1 cellular context compared by ENCODE assay signal in the genomic region with DNA sequence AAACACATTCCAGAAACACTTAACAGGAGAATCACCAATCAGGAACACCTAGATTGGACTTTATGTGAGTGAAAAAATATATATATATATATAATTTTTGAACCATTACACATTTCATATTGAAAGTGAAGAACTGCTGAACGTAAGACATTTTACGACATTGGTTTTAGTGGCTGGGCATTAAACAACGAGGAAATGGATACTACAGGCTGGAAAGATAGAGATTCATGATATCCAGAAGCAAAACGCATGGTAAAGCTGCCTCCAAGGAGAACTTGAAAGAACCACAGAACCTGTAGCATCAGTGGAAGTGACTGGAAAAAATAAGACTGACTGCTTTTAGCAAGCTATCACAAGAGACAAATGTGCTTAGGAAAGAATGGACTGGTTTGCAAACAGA.
TF ChIP-seq lines count a peak whose summit lies in the region.

No MANE protein-coding gene starts in this region.

TF ChIP-seq in HepG2, 621 proteins besides CTCF, POLR2A, EP300 and RAD21 (continued from another document):
- TF ChIP-seq, protein P1, sequence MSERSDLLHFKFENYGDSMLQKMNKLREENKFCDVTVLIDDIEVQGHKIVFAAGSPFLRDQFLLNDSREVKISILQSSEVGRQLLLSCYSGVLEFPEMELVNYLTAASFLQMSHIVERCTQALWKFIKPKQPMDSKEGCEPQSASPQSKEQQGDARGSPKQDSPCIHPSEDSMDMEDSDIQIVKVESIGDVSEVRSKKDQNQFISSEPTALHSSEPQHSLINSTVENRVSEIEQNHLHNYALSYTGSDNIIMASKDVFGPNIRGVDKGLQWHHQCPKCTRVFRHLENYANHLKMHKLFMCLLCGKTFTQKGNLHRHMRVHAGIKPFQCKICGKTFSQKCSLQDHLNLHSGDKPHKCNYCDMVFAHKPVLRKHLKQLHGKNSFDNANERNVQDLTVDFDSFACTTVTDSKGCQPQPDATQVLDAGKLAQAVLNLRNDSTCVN (CRISPR knock-in tag; IDR thresholded peaks at IDR 0.05; ENCODE audit: borderline replicate concordance) = no peak
- TF ChIP-seq, protein P2, sequence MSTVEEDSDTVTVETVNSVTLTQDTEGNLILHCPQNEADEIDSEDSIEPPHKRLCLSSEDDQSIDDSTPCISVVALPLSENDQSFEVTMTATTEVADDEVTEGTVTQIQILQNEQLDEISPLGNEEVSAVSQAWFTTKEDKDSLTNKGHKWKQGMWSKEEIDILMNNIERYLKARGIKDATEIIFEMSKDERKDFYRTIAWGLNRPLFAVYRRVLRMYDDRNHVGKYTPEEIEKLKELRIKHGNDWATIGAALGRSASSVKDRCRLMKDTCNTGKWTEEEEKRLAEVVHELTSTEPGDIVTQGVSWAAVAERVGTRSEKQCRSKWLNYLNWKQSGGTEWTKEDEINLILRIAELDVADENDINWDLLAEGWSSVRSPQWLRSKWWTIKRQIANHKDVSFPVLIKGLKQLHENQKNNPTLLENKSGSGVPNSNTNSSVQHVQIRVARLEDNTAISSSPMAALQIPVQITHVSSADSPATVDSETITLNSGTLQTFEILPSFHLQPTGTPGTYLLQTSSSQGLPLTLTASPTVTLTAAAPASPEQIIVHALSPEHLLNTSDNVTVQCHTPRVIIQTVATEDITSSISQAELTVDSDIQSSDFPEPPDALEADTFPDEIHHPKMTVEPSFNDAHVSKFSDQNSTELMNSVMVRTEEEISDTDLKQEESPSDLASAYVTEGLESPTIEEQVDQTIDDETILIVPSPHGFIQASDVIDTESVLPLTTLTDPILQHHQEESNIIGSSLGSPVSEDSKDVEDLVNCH (CRISPR knock-in tag; IDR thresholded peaks at IDR 0.05) = no peak
- TF ChIP-seq HES4 (CRISPR knock-in tag; IDR thresholded peaks at IDR 0.05; ENCODE audit: borderline replicate concordance) (no peak), CHD4 (IDR thresholded peaks at IDR 0.05; ENCODE audit: borderline replicate concordance, low read length) (no peak), ZNF737 (CRISPR knock-in tag; IDR thresholded peaks at IDR 0.05; ENCODE audit: borderline replicate concordance) (no peak), HOXA5 (CRISPR knock-in tag; IDR thresholded peaks at IDR 0.05) (no peak), PRMT3 (CRISPR knock-in tag; IDR thresholded peaks at IDR 0.05; ENCODE audit: borderline replicate concordance, low read depth) (no peak), ZNF552 (CRISPR knock-in tag; IDR thresholded peaks at IDR 0.05; ENCODE audit: borderline replicate concordance) (no peak), BCL6 (CRISPR knock-in tag; IDR thresholded peaks at IDR 0.05) (no peak), ELF4 (CRISPR knock-in tag; IDR thresholded peaks at IDR 0.05; ENCODE audit: borderline replicate concordance) (no peak), GATA4 (IDR thresholded peaks at IDR 0.05; ENCODE audit: borderline replicate concordance, low read depth) (no peak)
- TF ChIP-seq, protein P3, sequence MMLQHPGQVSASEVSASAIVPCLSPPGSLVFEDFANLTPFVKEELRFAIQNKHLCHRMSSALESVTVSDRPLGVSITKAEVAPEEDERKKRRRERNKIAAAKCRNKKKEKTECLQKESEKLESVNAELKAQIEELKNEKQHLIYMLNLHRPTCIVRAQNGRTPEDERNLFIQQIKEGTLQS (CRISPR knock-in tag; IDR thresholded peaks at IDR 0.05) = no peak
- TF ChIP-seq, protein P4, sequence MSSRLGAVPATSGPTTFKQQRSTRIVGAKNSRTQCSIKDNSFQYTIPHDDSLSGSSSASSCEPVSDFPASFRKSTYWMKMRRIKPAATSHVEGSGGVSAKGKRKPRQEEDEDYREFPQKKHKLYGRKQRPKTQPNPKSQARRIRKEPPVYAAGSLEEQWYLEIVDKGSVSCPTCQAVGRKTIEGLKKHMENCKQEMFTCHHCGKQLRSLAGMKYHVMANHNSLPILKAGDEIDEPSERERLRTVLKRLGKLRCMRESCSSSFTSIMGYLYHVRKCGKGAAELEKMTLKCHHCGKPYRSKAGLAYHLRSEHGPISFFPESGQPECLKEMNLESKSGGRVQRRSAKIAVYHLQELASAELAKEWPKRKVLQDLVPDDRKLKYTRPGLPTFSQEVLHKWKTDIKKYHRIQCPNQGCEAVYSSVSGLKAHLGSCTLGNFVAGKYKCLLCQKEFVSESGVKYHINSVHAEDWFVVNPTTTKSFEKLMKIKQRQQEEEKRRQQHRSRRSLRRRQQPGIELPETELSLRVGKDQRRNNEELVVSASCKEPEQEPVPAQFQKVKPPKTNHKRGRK (CRISPR knock-in tag; IDR thresholded peaks at IDR 0.05) = no peak
- TF ChIP-seq, protein P5, sequence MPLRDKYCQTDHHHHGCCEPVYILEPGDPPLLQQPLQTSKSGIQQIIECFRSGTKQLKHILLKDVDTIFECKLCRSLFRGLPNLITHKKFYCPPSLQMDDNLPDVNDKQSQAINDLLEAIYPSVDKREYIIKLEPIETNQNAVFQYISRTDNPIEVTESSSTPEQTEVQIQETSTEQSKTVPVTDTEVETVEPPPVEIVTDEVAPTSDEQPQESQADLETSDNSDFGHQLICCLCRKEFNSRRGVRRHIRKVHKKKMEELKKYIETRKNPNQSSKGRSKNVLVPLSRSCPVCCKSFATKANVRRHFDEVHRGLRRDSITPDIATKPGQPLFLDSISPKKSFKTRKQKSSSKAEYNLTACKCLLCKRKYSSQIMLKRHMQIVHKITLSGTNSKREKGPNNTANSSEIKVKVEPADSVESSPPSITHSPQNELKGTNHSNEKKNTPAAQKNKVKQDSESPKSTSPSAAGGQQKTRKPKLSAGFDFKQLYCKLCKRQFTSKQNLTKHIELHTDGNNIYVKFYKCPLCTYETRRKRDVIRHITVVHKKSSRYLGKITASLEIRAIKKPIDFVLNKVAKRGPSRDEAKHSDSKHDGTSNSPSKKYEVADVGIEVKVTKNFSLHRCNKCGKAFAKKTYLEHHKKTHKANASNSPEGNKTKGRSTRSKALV (CRISPR knock-in tag; IDR thresholded peaks at IDR 0.05) = no peak
- TF ChIP-seq, protein P6, sequence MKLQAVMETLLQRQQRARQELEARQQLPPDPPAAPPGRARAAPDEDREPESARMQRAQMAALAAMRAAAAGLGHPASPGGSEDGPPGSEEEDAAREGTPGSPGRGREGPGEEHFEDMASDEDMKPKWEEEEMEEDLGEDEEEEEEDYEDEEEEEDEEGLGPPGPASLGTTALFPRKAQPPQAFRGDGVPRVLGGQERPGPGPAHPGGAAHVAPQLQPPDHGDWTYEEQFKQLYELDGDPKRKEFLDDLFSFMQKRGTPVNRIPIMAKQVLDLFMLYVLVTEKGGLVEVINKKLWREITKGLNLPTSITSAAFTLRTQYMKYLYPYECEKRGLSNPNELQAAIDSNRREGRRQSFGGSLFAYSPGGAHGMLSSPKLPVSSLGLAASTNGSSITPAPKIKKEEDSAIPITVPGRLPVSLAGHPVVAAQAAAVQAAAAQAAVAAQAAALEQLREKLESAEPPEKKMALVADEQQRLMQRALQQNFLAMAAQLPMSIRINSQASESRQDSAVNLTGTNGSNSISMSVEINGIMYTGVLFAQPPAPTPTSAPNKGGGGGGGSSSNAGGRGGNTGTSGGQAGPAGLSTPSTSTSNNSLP (IDR thresholded peaks at IDR 0.05; ENCODE audit: low read depth, low read length) = no peak
TF ChIP-seq in HepG2: peak in this region for 0.
